Comparison of ENCODE assay signal across 16 cellular contexts in genomic region chr4:15368906-15369305, GRCh38. TPM values are rescaled to one million over a fixed set of nuclear protein-coding genes. Genes with fewer than 3 reads are reported as not detected.
DNase-seq lines count a peak whose midpoint lies in the region; ATAC-seq and TF ChIP-seq lines count a peak whose summit lies in the region.
"Had no signal": no experiment of that assay in that cellular context is flagged by ENCODE, and none has a peak within 500 bp of the region (broad histone marks: within the 10 kb centered on the region; RNA-seq: fewer than 3 reads in every experiment).

No MANE protein-coding gene starts in this region.

- intact Hi-C loops in uterus (cut with DNase I; ENCODE audit: low total_unique reads): no loop called here

- no peaks in the 10 kb centered on the region for H3K27me3 ChIP-seq in uterus
- H3K27me3 ChIP-seq: BLaER1, dorsolateral prefrontal cortex had no signal

- TF ChIP-seq POLR2A in uterus (IDR thresholded peaks at IDR 0.05): no peak

- no peaks in the 10 kb centered on the region for H3K9me3 ChIP-seq in uterus
- H3K9me3 ChIP-seq: BLaER1 had no signal

- POLR2A ChIA-PET in AG04449 (lab: Yijun Ruan, JAX): no interaction called here

- H3K36me3 ChIP-seq in uterus: no peaks in the 10 kb centered on the region
- H3K36me3 ChIP-seq: BLaER1 had no signal

- ATAC-seq in HG02970 (IDR thresholded peaks at IDR 0.05; ENCODE audit: low FRiP score, unreplicated experiment): no peak
- no peak for ATAC-seq in GM18517 (IDR thresholded peaks at IDR 0.05; ENCODE audit: unreplicated experiment)
- ATAC-seq: HCT116 had no signal

- H3K4me3 ChIP-seq in AG04449 (ENCODE audit: low read depth, low read length): no peak overlapping the region
- no peak overlapping the region for H3K4me3 ChIP-seq in fibroblast of mammary gland (ENCODE audit: control insufficient read depth, low read depth, low read length)
- no peak overlapping the region for H3K4me3 ChIP-seq in uterus
- H3K4me3 ChIP-seq: BLaER1, dorsolateral prefrontal cortex had no signal

- no peaks in the 10 kb centered on the region for H3K4me1 ChIP-seq in uterus

- CTCF ChIA-PET in AG04449 (lab: Yijun Ruan, JAX): interaction anchor here (1.1 kb wide), 1 partner anchor 9 kb away, joined by 3 read pairs; no protein-coding TSS in a partner anchor

- DNase-seq in AG04449 (ENCODE audit: low read depth, low spot score) (peak; percentile 75), GM04503 (ENCODE audit: low read depth) (peak; percentile 64), fibroblast of mammary gland (ENCODE audit: low read depth) (peak; percentile 70), uterus (no peak), HuH-7 (ENCODE audit: low spot score) (no peak)
- DNase-seq: activated B cell treated with CpG ODN at 0.5 μM for 24 hours; amniotic stem cell; dorsolateral prefrontal cortex; NCI-H1694; stimulated activated CD4-positive, alpha-beta T cell treated with anti-CD3 and anti-CD28 coated beads, Interleukin-1b, Interleukin-23, amount 100 ng/mL, for 48 hours had no signal

- peak overlapping the region in 1 of 2 donors; percentile 53 for H3K27ac ChIP-seq in uterus
- H3K27ac ChIP-seq: BLaER1 had no signal

- TF ChIP-seq CTCF in AG04449 (IDR thresholded peaks at IDR 0.05; ENCODE audit: insufficient read depth, low read length, missing control alignments) (no peak), fibroblast of mammary gland (conservative IDR thresholded peaks at IDR 0.05; ENCODE audit: control insufficient read depth, insufficient read depth, low read depth, low read length) (no peak), uterus (IDR thresholded peaks at IDR 0.05) (no peak)

TF ChIP-seq in PFSK-1, 5 proteins besides CTCF, POLR2A, EP300 and RAD21:
- no peak for TF ChIP-seq POLR2AphosphoS5 (IDR thresholded peaks at IDR 0.05; ENCODE audit: low read depth, low read length)
- TF ChIP-seq TAF1 (IDR thresholded peaks at IDR 0.05; ENCODE audit: borderline replicate concordance, insufficient read depth, low read length): no peak
- 0 out of 2 replicates have a peak, but pooled peaks have one; percentile 37 for TF ChIP-seq SIN3A (IDR thresholded peaks at IDR 0.05; ENCODE audit: borderline replicate concordance, insufficient read depth, low read length)
- TF ChIP-seq REST (IDR thresholded peaks at IDR 0.05; ENCODE audit: insufficient read depth in 1 of 2, low read depth in 2 of 2, low read length in 2 of 2): 0 out of 4 replicates have a peak, but pooled peaks of 1 of the 2 experiments have one; percentile 25

RNA-seq across cellular contexts. Expression of gene C1QTNF7, which starts 58.9 kb away (rescaled TPM):
- not detected for polyA plus RNA-seq in PFSK-1 (2012; ENCODE audit: insufficient read length, low read depth)
- 10 to 100 TPM in 3 of 4 donors, 1 to 10 TPM in 1; 6.1 to 31.5 (median 12.9) TPM for total RNA-seq in uterus
- total RNA-seq: activated B cell treated with CpG ODN at 0.5 μM for 24 hours, SK-MEL-5 had no signal

Comparison
In these comparisons a context has a peak if more than half of its experiments do, and no peak if none do; other contexts are left out.
1. DNase-seq: peak in AG04449 (single experiment), GM04503 (single experiment) and fibroblast of mammary gland (single experiment); none in uterus (0 of 2) and HuH-7 (single experiment).